14 cellular contexts compared by ENCODE assay signal in the genomic region with DNA sequence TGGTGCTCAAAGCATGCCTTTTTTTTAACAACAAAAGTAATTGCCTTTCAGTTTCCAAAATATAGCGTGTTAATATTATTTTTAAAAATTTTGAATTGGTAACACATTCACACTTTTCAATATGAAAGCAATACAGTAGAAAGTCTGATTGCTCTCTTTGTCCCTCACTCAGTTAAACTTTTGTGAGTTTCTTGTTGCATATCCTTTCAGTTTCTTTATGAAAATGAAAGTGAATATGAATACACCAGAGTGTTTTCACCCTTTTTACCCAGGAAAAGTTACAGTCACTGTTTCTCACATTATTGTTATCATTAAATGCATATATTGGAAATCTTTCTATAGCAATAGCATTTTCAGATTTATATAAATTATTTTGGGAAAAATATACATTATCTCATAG.
DNase-seq lines count a peak whose midpoint lies in the region; ATAC-seq, FAIRE-seq and TF ChIP-seq lines count a peak whose summit lies in the region.
"Had no signal": no experiment of that assay in that cellular context is flagged by ENCODE, and none has a peak within 500 bp of the region (broad histone marks: within the 10 kb centered on the region; RNA-seq: fewer than 3 reads in every experiment).

No MANE protein-coding gene starts in this region.

- no peaks in the 10 kb centered on the region for H3K27me3 Mint-ChIP-seq in H9 (ENCODE audit: low read depth)

- no peak overlapping the region for H4K8ac ChIP-seq in H9 (replicated peaks; ENCODE audit: insufficient read length, low read depth, low read length)

- no peak overlapping the region for H3K27ac Mint-ChIP-seq in H9
- H3K27ac Mint-ChIP-seq: activated CD4-positive, alpha-beta T cell treated with anti-CD3 and anti-CD28 coated beads, Interleukin-2, amount 10 ng/mL, durations not matched to agents 24 days and 14 days; HFFc6 had no signal

- no peak overlapping the region for H3K23ac ChIP-seq in H9 (ENCODE audit: insufficient read length, low read depth, low read length)

- no peaks in the 10 kb centered on the region for H3K9me3 ChIP-seq in SK-N-MC (ENCODE audit: low read depth, low read length)
- H3K9me3 ChIP-seq in H9 (ENCODE audit: control insufficient read depth, low read depth, low read length) = no peaks in the 10 kb centered on the region
- H3K9me3 ChIP-seq: ovary, uterus had no signal

- no peak overlapping the region for H3K4me3 Mint-ChIP-seq in H9
- H3K4me3 Mint-ChIP-seq: activated CD4-positive, alpha-beta T cell treated with anti-CD3 and anti-CD28 coated beads, Interleukin-2, amount 10 ng/mL, durations not matched to agents 24 days and 14 days; HFFc6 had no signal

- no peaks in the 10 kb centered on the region for H3K23me2 ChIP-seq in H9 (ENCODE audit: insufficient read length, low read depth, low read length, poor library complexity, severe bottlenecking)

- H2BK15ac ChIP-seq in H9 (ENCODE audit: low read depth, low read length) = no peak overlapping the region

- H3K18ac ChIP-seq in H9 (ENCODE audit: insufficient read length, low read depth, low read length) = no peak overlapping the region

- H3K27ac ChIP-seq in SK-N-MC (peak overlapping the region; percentile 61; the same call in 1 of the 2 replicates), H9 (ENCODE audit: insufficient read length, low read depth, low read length) (no peak overlapping the region)
- H3K27ac ChIP-seq: epithelial cell of prostate, ovary, uterus had no signal

- no peaks in the 10 kb centered on the region; a peak in 1 of 7 replicates for H3K36me3 Mint-ChIP-seq in H9 (ENCODE audit: insufficient read depth in 1 of 3, low read depth in 3 of 3)

- no peak overlapping the region for H3K4ac ChIP-seq in H9 (ENCODE audit: low read depth, low read length)

- no peak overlapping the region for H2BK5ac ChIP-seq in H9 (ENCODE audit: insufficient read length, low read length)

- no peaks in the 10 kb centered on the region for H4K20me1 ChIP-seq in H9 (ENCODE audit: control insufficient read depth, insufficient read depth, insufficient read length)

- H3K79me1 ChIP-seq in H9 (ENCODE audit: insufficient read depth, low read depth, low read length, poor library complexity, severe bottlenecking) = no peaks in the 10 kb centered on the region

- TF ChIP-seq CTCF in GM20000 (IDR thresholded peaks at IDR 0.05; ENCODE audit: extremely low read depth, missing control alignments) (no peak), H9 (conservative IDR thresholded peaks at IDR 0.05) (no peak)

- no peak overlapping the region for H3K14ac ChIP-seq in H9 (ENCODE audit: insufficient read depth, low read length)

- no peak overlapping the region for H3T11ph ChIP-seq in H9 (ENCODE audit: low read length)

- no peaks in the 10 kb centered on the region for H3K9me3 Mint-ChIP-seq in H9
- H3K9me3 Mint-ChIP-seq: activated CD4-positive, alpha-beta T cell treated with anti-CD3 and anti-CD28 coated beads, Interleukin-2, amount 10 ng/mL, durations not matched to agents 24 days and 14 days; HFFc6 had no signal

- no peak overlapping the region for H2BK120ac ChIP-seq in H9 (ENCODE audit: low read depth, low read length, poor library complexity, severe bottlenecking)

- no peak overlapping the region for H2AK5ac ChIP-seq in H9 (ENCODE audit: insufficient read length, low read length)

- H3K79me2 ChIP-seq in H9 (ENCODE audit: insufficient read depth, low read length) = no peaks in the 10 kb centered on the region

- no peak for TF ChIP-seq POLR2A in GM12892 (IDR thresholded peaks at IDR 0.05; ENCODE audit: low read depth, low read length)

- no peak overlapping the region for H4K91ac ChIP-seq in H9 (ENCODE audit: insufficient read length, low read depth, low read length)

- H3K27me3 ChIP-seq in H9 (ENCODE audit: insufficient read depth, low read length) = no peaks in the 10 kb centered on the region
- H3K27me3 ChIP-seq: ovary, uterus had no signal

- no peak overlapping the region for H2BK12ac ChIP-seq in H9 (ENCODE audit: insufficient read length, low read depth, low read length)

- H3K4me1 ChIP-seq in H9 (ENCODE audit: insufficient read depth, low read length) = no peaks in the 10 kb centered on the region
- H3K4me1 ChIP-seq: uterus had no signal

- H3K4me2 ChIP-seq in H9 (ENCODE audit: insufficient read depth, insufficient read length, low read length) = no peak overlapping the region

- H2AFZ ChIP-seq in H9 (ENCODE audit: low read length) = no peak overlapping the region

- H3K56ac ChIP-seq in H9 (ENCODE audit: insufficient read length, low read depth, low read length) = no peak overlapping the region

- H4K5ac ChIP-seq in H9 (ENCODE audit: insufficient read length, low read depth, low read length) = no peak overlapping the region

- H3K9ac ChIP-seq in SK-N-MC (ENCODE audit: insufficient read length) = no peak overlapping the region
- H3K9ac ChIP-seq in H9 (ENCODE audit: extremely low read depth, insufficient read length, low read length) = no peak overlapping the region

- H3K36me3 ChIP-seq in SK-N-MC (ENCODE audit: insufficient read depth, low read length) = no peaks in the 10 kb centered on the region
- H3K36me3 ChIP-seq: ovary, uterus had no signal

- H2BK20ac ChIP-seq in H9 (ENCODE audit: low read depth, low read length, poor library complexity, severe bottlenecking) = no peak overlapping the region

- WGBS in H9 (ENCODE audit: extremely low coverage, insufficient read length, low lambda C conversion rate) = no CpG with 5 or more reads among the region's 1 CpG

- FAIRE-seq in GM12892 (lab: Jason Lieb, UNC) = no peak

- peak overlapping the region; percentile 58 for H3K4me3 ChIP-seq in SK-N-MC
- H3K4me3 ChIP-seq: ovary, uterus had no signal

- ATAC-seq in GM18517 (IDR thresholded peaks at IDR 0.05; ENCODE audit: unreplicated experiment) (peak; percentile 97), HG03025 (IDR thresholded peaks at IDR 0.05; ENCODE audit: low FRiP score, unreplicated experiment) (peak; percentile 89)

- DNase-seq in GM20000 (ENCODE audit: low spot score) = peak; percentile 48
- no peak for DNase-seq in SK-N-MC (ENCODE audit: low read depth, low spot score)
- no peak for DNase-seq in activated CD8-positive, alpha-beta memory T cell treated with anti-CD3 and anti-CD28 coated beads for 24 hours
- DNase-seq in GM12892 (ENCODE audit: insufficient read length) = no peak
- DNase-seq in H9 = no peak
- DNase-seq in NCI-H345 (lab: John Stamatoyannopoulos, UW) = no peak
- DNase-seq: activated CD4-positive, alpha-beta T cell treated with anti-CD3 and anti-CD28 coated beads, Interleukin-2, amount 10 ng/mL, durations not matched to agents 24 days and 14 days; HFFc6; NCI-H2029; ovary; uterus had no signal

- 0 out of 4 replicates have a peak, but pooled peaks cover 0 to 3% of the 10 kb centered on the region in 2 experiments for H3K4me1 Mint-ChIP-seq in H9
